36 cellular contexts compared by ENCODE assay signal in the genomic region with DNA sequence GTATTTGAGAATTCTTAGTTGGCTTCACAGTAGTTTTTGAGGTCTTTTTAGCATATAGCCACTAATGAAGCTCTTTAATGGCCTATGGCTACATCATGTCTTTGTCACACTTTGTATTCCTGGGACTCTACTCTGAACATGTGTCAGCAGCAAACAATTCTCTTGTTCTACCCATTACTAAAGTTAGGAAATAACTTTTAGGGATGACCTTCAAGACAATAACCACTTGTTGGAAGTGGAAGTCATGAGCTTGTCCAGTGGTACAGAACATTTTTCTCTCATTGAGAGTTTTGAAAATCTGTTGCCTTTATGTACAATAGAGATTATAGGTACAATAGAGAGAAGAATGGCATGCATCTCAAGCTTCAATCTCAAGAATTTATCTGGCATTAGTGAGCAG.
DNase-seq lines count a peak whose midpoint lies in the region; ATAC-seq, FAIRE-seq and TF ChIP-seq lines count a peak whose summit lies in the region.
"Had no signal": no experiment of that assay in that cellular context is flagged by ENCODE, and none has a peak within 500 bp of the region (broad histone marks: within the 10 kb centered on the region; RNA-seq: fewer than 3 reads in every experiment).

No MANE protein-coding gene starts in this region.

- H3K27ac ChIP-seq in VCaP, result peak overlapping the region; percentile 51
- no peak overlapping the region for H3K27ac ChIP-seq in ascending aorta
- H3K27ac ChIP-seq: 22Rv1; A549; BLaER1; BLaER1 treated with 17β-estradiol and CSF1 and Interleukin-3, amounts not matched to agents 10 nM and 100 nM; C4-2B had no signal

- peak; percentile 99 for FAIRE-seq in TTC549 (lab: Jason Lieb, UNC)
- FAIRE-seq: A204.1, D721Med had no signal

- CTCF ChIA-PET in T-cell (lab: Charles Lee), result no interaction called here

- in situ Hi-C loops in SK-MEL-5 (cut with HindIII; ENCODE audit: low pct_unique_long_range_greater_than_20kb, low sequenced_read_pairs), result no loop called here

- no peak overlapping the region for H3K4me3 Mint-ChIP-seq in T-cell
- H3K4me3 Mint-ChIP-seq: B cell; CD14-positive monocyte; CD4-positive, alpha-beta memory T cell; CD4-positive, alpha-beta T cell; CD4-positive, CD25-positive, alpha-beta regulatory T cell; CD8-positive, alpha-beta memory T cell; CD8-positive, alpha-beta T cell had no signal

- H3K4me1 ChIP-seq in ascending aorta, result no peaks in the 10 kb centered on the region
- H3K4me1 ChIP-seq: A549, BE2C had no signal

- no peak for TF ChIP-seq CTCF in VCaP (conservative IDR thresholded peaks at IDR 0.05)
- no peak for TF ChIP-seq CTCF in ascending aorta (IDR thresholded peaks at IDR 0.05)

- no peaks in the 10 kb centered on the region for H3K9me3 ChIP-seq in ascending aorta
- H3K9me3 ChIP-seq: A549; BE2C; BLaER1; BLaER1 treated with 17β-estradiol and CSF1 and Interleukin-3, amounts not matched to agents 10 nM and 100 nM had no signal

- H3K4me1 Mint-ChIP-seq in T-cell, result no peaks in the 10 kb centered on the region
- H3K4me1 Mint-ChIP-seq: B cell; CD4-positive, alpha-beta memory T cell; CD4-positive, CD25-positive, alpha-beta regulatory T cell; CD8-positive, alpha-beta memory T cell had no signal

- H3K27me3 ChIP-seq in ascending aorta, result no peaks in the 10 kb centered on the region
- H3K27me3 ChIP-seq: BLaER1; BLaER1 treated with 17β-estradiol and CSF1 and Interleukin-3, amounts not matched to agents 10 nM and 100 nM had no signal

- no peak overlapping the region for H3K27ac Mint-ChIP-seq in T-cell
- H3K27ac Mint-ChIP-seq: B cell; CD14-positive monocyte; CD4-positive, alpha-beta memory T cell; CD4-positive, alpha-beta T cell; CD4-positive, CD25-positive, alpha-beta regulatory T cell; CD8-positive, alpha-beta memory T cell; CD8-positive, alpha-beta T cell had no signal

- H3K4me3 ChIP-seq in ascending aorta, result no peak overlapping the region
- H3K4me3 ChIP-seq: A549; BLaER1; BLaER1 treated with 17β-estradiol and CSF1 and Interleukin-3, amounts not matched to agents 10 nM and 100 nM had no signal

- H3K36me3 ChIP-seq in ascending aorta, result no peaks in the 10 kb centered on the region
- H3K36me3 ChIP-seq: BE2C; BLaER1; BLaER1 treated with 17β-estradiol and CSF1 and Interleukin-3, amounts not matched to agents 10 nM and 100 nM had no signal

- H3K36me3 Mint-ChIP-seq in T-cell, result no peaks in the 10 kb centered on the region
- H3K36me3 Mint-ChIP-seq: CD14-positive monocyte; CD4-positive, alpha-beta memory T cell; CD4-positive, CD25-positive, alpha-beta regulatory T cell; CD8-positive, alpha-beta memory T cell; CD8-positive, alpha-beta T cell had no signal

- peaks cover 0 to 2% of the 10 kb centered on the region in 2 donors for H3K27me3 Mint-ChIP-seq in T-cell
- H3K27me3 Mint-ChIP-seq: B cell; CD4-positive, alpha-beta memory T cell; CD4-positive, CD25-positive, alpha-beta regulatory T cell; CD8-positive, alpha-beta memory T cell had no signal

- intact Hi-C loops in ascending aorta (cut with DNase I), result no loop called here

- peak; percentile 91 for DNase-seq in SK-MEL-5 (ENCODE audit: low read depth, low spot score)
- peak; percentile 75 for DNase-seq in foreskin melanocyte
- no peak for DNase-seq in ascending aorta (ENCODE audit: low spot score in 2 of 2)
- DNase-seq in NCI-H345 treated with DMSO at 0.1 percent for 48 hours (lab: John Stamatoyannopoulos, UW; ENCODE audit: unreplicated experiment), result no peak
- DNase-seq in T-cell, result no peak
- DNase-seq: 8988T; ACHN; AML-193; BE2C; C1 segment of cervical spinal cord; Caco-2; Calu3; CD4-positive, alpha-beta memory T cell; CD4-positive, alpha-beta T cell; CD4-positive, CD25-positive, alpha-beta regulatory T cell; CD8-positive, alpha-beta memory T cell; CD8-positive, alpha-beta T cell; DMS 273 treated with DMSO at 0.1 percent for 48 hours; DMS153; DMS53; DMS79; DMS79 treated with DMSO at 0.1 percent for 48 hours; DND-41; EL had no signal

- peaks cover 0 to 4% (median 0%) of the 10 kb centered on the region in 3 donors for H3K9me3 Mint-ChIP-seq in T-cell
- H3K9me3 Mint-ChIP-seq: CD4-positive, alpha-beta T cell; CD8-positive, alpha-beta T cell had no signal

- POLR2A ChIA-PET in T-cell (lab: Charles Lee), result no interaction called here

- ATAC-seq in HG02798 (IDR thresholded peaks at IDR 0.05; ENCODE audit: poor library complexity, unreplicated experiment) (no peak), T-cell (replicated peaks in 1 of 4) (no peak)
- ATAC-seq: A549; CD8-positive, alpha-beta T cell had no signal

Comparison
In these comparisons a context has a peak if more than half of its experiments do, and no peak if none do; other contexts are left out.
1. DNase-seq: peak in SK-MEL-5 (single experiment) and foreskin melanocyte (single experiment); none in ascending aorta (0 of 2), NCI-H345 treated with DMSO at 0.1 percent for 48 hours (single experiment) and T-cell (0 of 34).